10 cellular contexts compared by ENCODE assay signal in the genomic region with DNA sequence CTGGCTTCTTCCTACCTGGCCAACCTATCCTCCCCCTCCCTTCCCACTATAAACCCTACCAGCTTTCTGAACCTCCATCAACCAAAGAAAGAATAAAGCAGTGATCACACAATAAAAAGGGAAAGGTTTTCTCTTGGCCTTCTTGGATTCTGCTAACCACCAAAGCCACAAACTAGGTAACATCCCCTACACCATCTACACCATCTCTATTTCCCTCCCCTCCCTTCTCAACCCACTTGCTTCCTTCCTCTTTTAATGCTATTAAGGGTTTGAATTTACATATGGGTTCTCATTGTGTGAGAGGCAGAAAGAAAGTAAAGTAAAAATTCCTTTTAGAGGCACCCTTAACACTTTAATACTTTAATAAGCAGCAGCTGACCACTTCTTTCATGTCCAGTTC. TPM values are rescaled to one million over a fixed set of nuclear protein-coding genes. Genes with fewer than 3 reads are reported as not detected.
DNase-seq lines count a peak whose midpoint lies in the region; ATAC-seq and TF ChIP-seq lines count a peak whose summit lies in the region.
"Had no signal": no experiment of that assay in that cellular context is flagged by ENCODE, and none has a peak within 500 bp of the region (broad histone marks: within the 10 kb centered on the region; RNA-seq: fewer than 3 reads in every experiment).

No MANE protein-coding gene starts in this region.

- H3K4me1 ChIP-seq in CD8-positive, alpha-beta T cell (ENCODE audit: insufficient read depth, low read length), result peaks cover 52% of the 10 kb centered on the region
- H3K4me1 ChIP-seq in aorta (ENCODE audit: control insufficient read depth in 1 of 2, insufficient read depth in 2 of 2, low read length in 2 of 2), result no peaks in the 10 kb centered on the region

- POLR2A ChIA-PET in CD8-positive, alpha-beta T cell (lab: Charles Lee), result interaction anchor here (1.3 to 1.6 kb wide), 2 partner anchors 24 to 45 kb away, joined by 4 to 7 read pairs; no protein-coding TSS in a partner anchor

- ATAC-seq in CD8-positive, alpha-beta T cell, result peak; percentile 32
- ATAC-seq in GM19463 (IDR thresholded peaks at IDR 0.05; ENCODE audit: unreplicated experiment) (peak; percentile 52), HG03442 (IDR thresholded peaks at IDR 0.05; ENCODE audit: unreplicated experiment) (peak; percentile 54), aorta (ENCODE audit: low FRiP score) (no peak)

- H3K9me3 ChIP-seq in CD8-positive, alpha-beta T cell (ENCODE audit: low read length), result no peaks in the 10 kb centered on the region
- no peaks in the 10 kb centered on the region for H3K9me3 ChIP-seq in aorta (ENCODE audit: control insufficient read depth, low read length)

- intact Hi-C loops in CD8-positive, alpha-beta T cell (cut with DNase I, micrococcal nuclease), result loop anchor here in 1 of 2 experiments (2.0 to 5.0 kb wide), 2 partner anchors 18 to 35 kb away; no protein-coding TSS in a partner anchor
- intact Hi-C loops in activated T-helper 1 cell treated with anti-CD3 and anti-CD28 coated beads, Interleukin-12 subunit alpha, Interleukin-12 subunit beta, Interleukin-2, Interleukin-4 antibody, amounts not matched to agents 30 ng/mL and 10 ng/mL and 1 ng/mL, durations not matched to agents 14 hours and 24 hours and 36 hours (cut with micrococcal nuclease), result loop anchor here (1.0 kb wide), 1 partner anchor 15 kb away; no protein-coding TSS in a partner anchor
- intact Hi-C loops in aorta (cut with DNase I), result no loop called here

- no peak overlapping the region for H3K27ac ChIP-seq in CD8-positive, alpha-beta T cell (ENCODE audit: low read depth, low read length)
- no peak overlapping the region for H3K27ac ChIP-seq in aorta (ENCODE audit: low read depth in 1 of 2, low read length in 2 of 2)
- H3K27ac ChIP-seq: VCaP had no signal

- CTCF ChIA-PET in CD8-positive, alpha-beta T cell (lab: Charles Lee), result interaction anchor here (1.7 to 7.1 kb wide), 2 partner anchors 33 to 69 kb away, joined by 4 to 61 read pairs; no protein-coding TSS in a partner anchor

- H3K4me1 Mint-ChIP-seq in CD8-positive, alpha-beta T cell (ENCODE audit: low read depth), result peaks cover 60% of the 10 kb centered on the region
- H3K4me1 Mint-ChIP-seq in activated T-helper 1 cell treated with anti-CD3 and anti-CD28 coated beads, Interleukin-12 subunit alpha, Interleukin-12 subunit beta, Interleukin-2, Interleukin-4 antibody, amounts not matched to agents 30 ng/mL and 10 ng/mL and 1 ng/mL, durations not matched to agents 14 hours and 24 hours and 36 hours (ENCODE audit: low read depth), result peaks cover 78% of the 10 kb centered on the region

- peak overlapping the region; percentile 85 for H3K27ac Mint-ChIP-seq in CD8-positive, alpha-beta T cell
- peak overlapping the region; percentile 98 for H3K27ac Mint-ChIP-seq in activated T-helper 1 cell treated with anti-CD3 and anti-CD28 coated beads, Interleukin-12 subunit alpha, Interleukin-12 subunit beta, Interleukin-2, Interleukin-4 antibody, amounts not matched to agents 30 ng/mL and 10 ng/mL and 1 ng/mL, durations not matched to agents 14 hours and 24 hours and 36 hours

- no peaks in the 10 kb centered on the region for H3K27me3 ChIP-seq in CD8-positive, alpha-beta T cell (ENCODE audit: insufficient read depth, low read length)
- H3K27me3 ChIP-seq in aorta (ENCODE audit: control insufficient read depth in 1 of 2, insufficient read depth in 2 of 2, low read length in 1 of 2), result no peaks in the 10 kb centered on the region

- DNase-seq in CD8-positive, alpha-beta T cell, result no peak
- no peak for DNase-seq in activated T-helper 1 cell treated with anti-CD3 and anti-CD28 coated beads, Interleukin-12 subunit alpha, Interleukin-12 subunit beta, Interleukin-2, Interleukin-4 antibody, amounts not matched to agents 30 ng/mL and 10 ng/mL and 1 ng/mL, durations not matched to agents 14 hours and 24 hours and 36 hours (ENCODE audit: low spot score)
- DNase-seq in aorta, result no peak
- no peak for DNase-seq in NCI-H1105 treated with DMSO at 0.1 percent for 48 hours (lab: John Stamatoyannopoulos, UW)
- no peak for DNase-seq in NK-92 treated with Interleukin-12 subunit alpha and Interleukin-12 subunit beta, amount 100 ng/mL, for 24 hours (lab: John Stamatoyannopoulos, UW)
- DNase-seq in stimulated activated CD4-positive, alpha-beta T cell treated with anti-CD3 and anti-CD28 coated beads, Interleukin-4, amount 100 ng/mL, for 24 hours, result no peak
- DNase-seq: foreskin melanocyte had no signal

- peak overlapping the region; percentile 12 for H3K4me3 Mint-ChIP-seq in CD8-positive, alpha-beta T cell
- peak overlapping the region; percentile 40 for H3K4me3 Mint-ChIP-seq in activated T-helper 1 cell treated with anti-CD3 and anti-CD28 coated beads, Interleukin-12 subunit alpha, Interleukin-12 subunit beta, Interleukin-2, Interleukin-4 antibody, amounts not matched to agents 30 ng/mL and 10 ng/mL and 1 ng/mL, durations not matched to agents 14 hours and 24 hours and 36 hours

- H3K4me3 ChIP-seq in CD8-positive, alpha-beta T cell (ENCODE audit: low read depth, low read length), result no peak overlapping the region
- H3K4me3 ChIP-seq in aorta (ENCODE audit: low read length in 2 of 2), result no peak overlapping the region

- H3K36me3 ChIP-seq in CD8-positive, alpha-beta T cell (ENCODE audit: insufficient read depth, low read length), result no peaks in the 10 kb centered on the region
- peaks cover 2 to 4% of the 10 kb centered on the region in 2 donors for H3K36me3 ChIP-seq in aorta (ENCODE audit: control insufficient read depth in 1 of 2, insufficient read depth in 2 of 2, low read length in 1 of 2)

- H3K9me3 Mint-ChIP-seq in CD8-positive, alpha-beta T cell, result no peaks in the 10 kb centered on the region
- no peaks in the 10 kb centered on the region for H3K9me3 Mint-ChIP-seq in activated T-helper 1 cell treated with anti-CD3 and anti-CD28 coated beads, Interleukin-12 subunit alpha, Interleukin-12 subunit beta, Interleukin-2, Interleukin-4 antibody, amounts not matched to agents 30 ng/mL and 10 ng/mL and 1 ng/mL, durations not matched to agents 14 hours and 24 hours and 36 hours

- no peak for TF ChIP-seq CTCF in CD8-positive, alpha-beta T cell (IDR thresholded peaks at IDR 0.05)

- H3K36me3 Mint-ChIP-seq in CD8-positive, alpha-beta T cell, result peaks cover 28% of the 10 kb centered on the region
- H3K36me3 Mint-ChIP-seq in activated T-helper 1 cell treated with anti-CD3 and anti-CD28 coated beads, Interleukin-12 subunit alpha, Interleukin-12 subunit beta, Interleukin-2, Interleukin-4 antibody, amounts not matched to agents 30 ng/mL and 10 ng/mL and 1 ng/mL, durations not matched to agents 14 hours and 24 hours and 36 hours (ENCODE audit: low read depth), result peaks cover 48% of the 10 kb centered on the region

- no peaks in the 10 kb centered on the region for H3K27me3 Mint-ChIP-seq in CD8-positive, alpha-beta T cell (ENCODE audit: low read depth)
- H3K27me3 Mint-ChIP-seq in activated T-helper 1 cell treated with anti-CD3 and anti-CD28 coated beads, Interleukin-12 subunit alpha, Interleukin-12 subunit beta, Interleukin-2, Interleukin-4 antibody, amounts not matched to agents 30 ng/mL and 10 ng/mL and 1 ng/mL, durations not matched to agents 14 hours and 24 hours and 36 hours (ENCODE audit: insufficient read depth), result no peaks in the 10 kb centered on the region

RNA-seq across cellular contexts. Expression of gene RSL24D1, which starts 25.8 kb away (rescaled TPM):
- 100 to 1,000 TPM; 181 to 186 TPM for total RNA-seq in CD8-positive, alpha-beta T cell
- total RNA-seq in activated T-helper 1 cell treated with anti-CD3 and anti-CD28 coated beads, Interleukin-12 subunit alpha, Interleukin-12 subunit beta, Interleukin-2, Interleukin-4 antibody, amounts not matched to agents 30 ng/mL and 10 ng/mL and 1 ng/mL, durations not matched to agents 14 hours and 24 hours and 36 hours, result 111 and 116 TPM in 2 replicates
- total RNA-seq in aorta, result 10 to 100 TPM; 64.9 to 66.4 TPM
- 100 to 1,000 TPM in 1 of 2 donors, 10 to 100 TPM in 1; 88.0 to 204 TPM for polyA plus RNA-seq in aorta
